Comparison of ENCODE assay signal across 8 cellular contexts in genomic region chr21:45140346-45140940, GRCh38.
A peak's percentile ranks its signal among the peaks of the same experiment; 100 is the strongest.
DNase-seq lines count a peak whose midpoint lies in the region; ATAC-seq and TF ChIP-seq lines count a peak whose summit lies in the region.

No MANE protein-coding gene starts in this region.

- H3K27me3 ChIP-seq in MG63 (no peaks in the 10 kb centered on the region), gastroesophageal sphincter (no peaks in the 10 kb centered on the region), aorta (ENCODE audit: control insufficient read depth in 1 of 2, insufficient read depth in 2 of 2, low read length in 1 of 2) (no peaks in the 10 kb centered on the region)

- DNase-seq in CD14-positive monocyte (ENCODE audit: low spot score) (peak; percentile 80), MG63 (peak; percentile 86), RPMI8226 (peak; percentile 90), osteocyte (ENCODE audit: extremely low spot score, unreplicated experiment) (peak; percentile 92), aorta (peak; percentile 88)
- DNase-seq in activated effector memory CD4-positive, alpha-beta T cell treated with anti-CD3 and anti-CD28 coated beads, Interleukin-2, amount 50 U/mL, for 16 hours, result peak; percentile 79

- H3K4me1 ChIP-seq in gastroesophageal sphincter (peaks cover 0 to 77% (median 23%) of the 10 kb centered on the region in 3 donors), aorta (ENCODE audit: control insufficient read depth in 1 of 2, insufficient read depth in 2 of 2, low read length in 2 of 2) (peaks cover 0 to 2% of the 10 kb centered on the region in 2 donors)

- peaks cover 0 to 2% (median 1%) of the 10 kb centered on the region in 3 donors for H3K27me3 Mint-ChIP-seq in CD14-positive monocyte (ENCODE audit: low read depth in 3 of 3)
- H3K27me3 Mint-ChIP-seq in osteocyte (ENCODE audit: unreplicated experiment), result no peaks in the 10 kb centered on the region

- H3K36me3 Mint-ChIP-seq in CD14-positive monocyte (no peaks in the 10 kb centered on the region), osteocyte (ENCODE audit: unreplicated experiment) (peaks cover 16% of the 10 kb centered on the region)

- TF ChIP-seq CTCF in CD14-positive monocyte (IDR thresholded peaks at IDR 0.05) (peak; percentile 87), gastroesophageal sphincter (IDR thresholded peaks at IDR 0.05) (peak; percentile 39 to 90 (median 84)), osteocyte (IDR thresholded peaks at IDR 0.05) (peak; percentile 87)

- no peak for TF ChIP-seq POLR2A in gastroesophageal sphincter (IDR thresholded peaks at IDR 0.05)

- peaks cover 6% of the 10 kb centered on the region for H3K4me1 Mint-ChIP-seq in CD14-positive monocyte
- peaks cover 58% of the 10 kb centered on the region for H3K4me1 Mint-ChIP-seq in osteocyte (ENCODE audit: unreplicated experiment)

- ATAC-seq in GM19455 (IDR thresholded peaks at IDR 0.05; ENCODE audit: unreplicated experiment) (peak; percentile 57), gastroesophageal sphincter (peak; percentile 84), aorta (ENCODE audit: low FRiP score) (peak; percentile 83)

- H3K9me3 ChIP-seq in MG63 (no peaks in the 10 kb centered on the region), gastroesophageal sphincter (no peaks in the 10 kb centered on the region), aorta (ENCODE audit: control insufficient read depth, low read length) (no peaks in the 10 kb centered on the region)

- H3K9me3 Mint-ChIP-seq in CD14-positive monocyte (no peaks in the 10 kb centered on the region), osteocyte (ENCODE audit: unreplicated experiment) (no peaks in the 10 kb centered on the region)

- H3K27ac Mint-ChIP-seq in CD14-positive monocyte (peak overlapping the region in 2 of 7 donors; percentile 26 to 65), osteocyte (ENCODE audit: unreplicated experiment) (peak overlapping the region; percentile 25)

- intact Hi-C loops in CD14-positive monocyte (cut with micrococcal nuclease) (loop anchor here (2.0 to 10.0 kb wide), 5 partner anchors 147 to 684 kb away; partner anchors contain the start of gene POFUT2 (in 1 of the 2)), aorta (cut with DNase I) (loop anchor here (5.0 to 10.0 kb wide), 2 partner anchors 144 to 292 kb away; partner anchors contain the start of gene POFUT2 (in 1 of the 2))

- H3K4me3 ChIP-seq in MG63 (no peak overlapping the region), gastroesophageal sphincter (no peak overlapping the region), aorta (ENCODE audit: low read length in 2 of 2) (no peak overlapping the region)

- no peaks in the 10 kb centered on the region for H3K36me3 ChIP-seq in MG63
- peaks cover 0 to 30% of the 10 kb centered on the region in 2 donors for H3K36me3 ChIP-seq in gastroesophageal sphincter
- no peaks in the 10 kb centered on the region for H3K36me3 ChIP-seq in aorta (ENCODE audit: control insufficient read depth in 1 of 2, insufficient read depth in 2 of 2, low read length in 1 of 2)

- H3K27ac ChIP-seq in gastroesophageal sphincter (peak overlapping the region in 2 of 4 donors; percentile 23 to 41), aorta (ENCODE audit: low read depth in 1 of 2, low read length in 2 of 2) (no peak overlapping the region)

- WGBS in gastroesophageal sphincter (ENCODE audit: low coverage in 1 of 2), 2 donors, result 18 to 43% methylated on average over 2 to 6 of the region's 9 CpGs
- 26 to 27% methylated on average over 9 of the region's 9 CpGs for WGBS in aorta, 2 donors

- TF ChIP-seq EP300 in gastroesophageal sphincter (IDR thresholded peaks at IDR 0.05), result no peak

- H3K4me3 Mint-ChIP-seq in CD14-positive monocyte (no peak overlapping the region), osteocyte (ENCODE audit: unreplicated experiment) (no peak overlapping the region)
